ENCODE assay signal across 25 cellular contexts in genomic region chr9:35552376-35552775, GRCh38. TPM values are rescaled to one million over a fixed set of nuclear protein-coding genes. Genes with fewer than 3 reads are reported as not detected.
DNase-seq lines count a peak whose midpoint lies in the region; ATAC-seq and TF ChIP-seq lines count a peak whose summit lies in the region.
"Had no signal": no experiment of that assay in that cellular context is flagged by ENCODE, and none has a peak within 500 bp of the region (broad histone marks: within the 10 kb centered on the region; RNA-seq: fewer than 3 reads in every experiment).

No MANE protein-coding gene starts in this region.

- H3K27me3 ChIP-seq in ascending aorta, result no peaks in the 10 kb centered on the region
- H3K27me3 ChIP-seq in muscle layer of duodenum (ENCODE audit: low read depth, low read length), result no peaks in the 10 kb centered on the region
- H3K27me3 ChIP-seq in foreskin keratinocyte, result no peaks in the 10 kb centered on the region
- H3K27me3 ChIP-seq: heart left ventricle, left lung had no signal

- H3K36me3 ChIP-seq in ascending aorta (peaks cover 39 to 56% of the 10 kb centered on the region in 2 donors), muscle layer of duodenum (ENCODE audit: control insufficient read depth in 1 of 2, insufficient read depth in 2 of 2, low read length in 2 of 2) (peaks cover 20 to 40% of the 10 kb centered on the region in 2 donors)

- ATAC-seq in GM19023 (IDR thresholded peaks at IDR 0.05; ENCODE audit: unreplicated experiment) (no peak), foreskin keratinocyte (no peak)
- ATAC-seq: heart left ventricle; left lung; stimulated activated memory B cell treated with anti-CD40 and anti-IgM and Interleukin-4, amounts not matched to agents 10 μg/mL and 1 μg/mL and 100 μg/mL, for 72 hours; WTC11 had no signal

- H3K9me3 ChIP-seq in ascending aorta (no peaks in the 10 kb centered on the region), muscle layer of duodenum (ENCODE audit: control insufficient read depth in 1 of 2, low read length in 2 of 2) (no peaks in the 10 kb centered on the region)
- H3K9me3 ChIP-seq: heart left ventricle, left lung had no signal

- H3K4me3 ChIP-seq in ascending aorta (no peak overlapping the region), muscle layer of duodenum (ENCODE audit: low read depth in 1 of 2, low read length in 2 of 2) (no peak overlapping the region)
- H3K4me3 ChIP-seq: heart left ventricle, left lung had no signal

- peak overlapping the region; percentile 68 to 76 for H3K27ac ChIP-seq in ascending aorta
- H3K27ac ChIP-seq in muscle layer of duodenum (ENCODE audit: low read length), result peak overlapping the region; percentile 68
- H3K27ac ChIP-seq in foreskin keratinocyte, result no peak overlapping the region
- H3K27ac ChIP-seq: left lung, parathyroid adenoma had no signal

- intact Hi-C loops in ascending aorta (cut with DNase I), result no loop called here

- H3K4me1 ChIP-seq in ascending aorta (peaks cover 4 to 48% of the 10 kb centered on the region in 2 donors), muscle layer of duodenum (ENCODE audit: control insufficient read depth in 1 of 2, insufficient read depth in 2 of 2, low read length in 2 of 2) (peaks cover 0 to 26% of the 10 kb centered on the region in 2 donors), foreskin keratinocyte (no peaks in the 10 kb centered on the region)

- no peak for TF ChIP-seq CTCF in ascending aorta (IDR thresholded peaks at IDR 0.05)
- TF ChIP-seq CTCF in foreskin keratinocyte (conservative IDR thresholded peaks at IDR 0.05), result no peak

- DNase-seq in ELR (ENCODE audit: low read depth) (peak; percentile 50), ascending aorta (ENCODE audit: low spot score in 2 of 2) (no peak), stromal cell of bone marrow (ENCODE audit: low read depth) (peak; percentile 18), islet precursor cell (no peak), CD1c-positive myeloid dendritic cell (ENCODE audit: extremely low spot score) (no peak), foreskin keratinocyte (no peak)
- DNase-seq: ACHN; activated CD4-positive, alpha-beta memory T cell treated with anti-CD3 and anti-CD28 coated beads for 36 hours; activated effector memory CD4-positive, alpha-beta T cell treated with anti-CD3 and anti-CD28 coated beads, Interleukin-2, amount 50 U/mL, for 16 hours; C1 segment of cervical spinal cord; H9; heart left ventricle; left lung; MM.1S; NCI-H1436; NCI-H2171; NCI-H526 treated with DMSO at 0.1 percent for 48 hours; RPMI8226; stimulated activated CD4-positive, alpha-beta T cell treated with anti-CD3 and anti-CD28 coated beads, Interleukin-2, amount 100 ng/mL, for 24 hours; T-helper 9 cell had no signal

RNA-seq across cellular contexts. Expression of gene TESK1, which starts 52.7 kb away (rescaled TPM):
- 70.2 TPM for total RNA-seq in ascending aorta
- total RNA-seq in foreskin keratinocyte, result 13.5 and 14.6 TPM in 2 replicates
- polyA plus RNA-seq in foreskin keratinocyte, result 22.3 and 22.5 TPM in 2 replicates

Comparison
In these comparisons a context has a peak if more than half of its experiments do, and no peak if none do; other contexts are left out.
1. DNase-seq: peak in ELR (single experiment) and stromal cell of bone marrow (single experiment); none in ascending aorta (0 of 2), islet precursor cell (single experiment), CD1c-positive myeloid dendritic cell (single experiment) and foreskin keratinocyte (0 of 2).